In genomic region chr12:53295070-53295890, GRCh38 we compare ENCODE assay signal across 1 cellular context.
TF ChIP-seq lines count a peak whose summit lies in the region.

Gene PFDN5, plus strand, starts transcription at chr12:53295542. Its CDS starts 26 bp downstream, at chr12:53295568.

TF ChIP-seq in HEK293, 187 proteins besides CTCF, POLR2A, EP300 and RAD21 (continued from another document and continues in another):
- no peak for TF ChIP-seq MEIS1 (CRISPR knock-in tag; IDR thresholded peaks at IDR 0.05; ENCODE audit: borderline replicate concordance)
- TF ChIP-seq ZBTB6 (tag by site-specific recombination; IDR thresholded peaks at IDR 0.05) = peak; percentile 82
- peak; percentile 52; the same call in 1 of the 2 replicates for TF ChIP-seq ZNF660 (tag by site-specific recombination; IDR thresholded peaks at IDR 0.05)
- TF ChIP-seq SP2 (tag by site-specific recombination; IDR thresholded peaks at IDR 0.05) = peak; percentile 56
- TF ChIP-seq OSR2 (tag by site-specific recombination; IDR thresholded peaks at IDR 0.05) = 0 out of 2 replicates have a peak, but pooled peaks have one; percentile 18
- peak; percentile 57 for TF ChIP-seq GLIS1 (tag by site-specific recombination; IDR thresholded peaks at IDR 0.05)
- peak; percentile 11; the same call in 1 of the 2 replicates for TF ChIP-seq ZNF146 (tag by site-specific recombination; IDR thresholded peaks at IDR 0.05)
- peak; percentile 70 for TF ChIP-seq ZBTB11 (tag by site-specific recombination; conservative IDR thresholded peaks at IDR 0.05; ENCODE audit: low read depth)
- peak; percentile 76; the same call in 1 of the 2 replicates for TF ChIP-seq ZNF2 (tag by site-specific recombination; IDR thresholded peaks at IDR 0.05)
- TF ChIP-seq MYNN (tag by site-specific recombination; IDR thresholded peaks at IDR 0.05; ENCODE audit: borderline replicate concordance) = 0 out of 2 replicates have a peak, but pooled peaks have one; percentile 27
- TF ChIP-seq YY2 (tag by site-specific recombination; IDR thresholded peaks at IDR 0.05) = peak; percentile 90
- TF ChIP-seq ZNF341 (tag by site-specific recombination; IDR thresholded peaks at IDR 0.05; ENCODE audit: low read depth) = peak; percentile 37; the same call in 1 of the 2 replicates
- no peak for TF ChIP-seq ZNF791 (tag by site-specific recombination; IDR thresholded peaks at IDR 0.05)
- no peak for TF ChIP-seq ZNF10 (tag by site-specific recombination; IDR thresholded peaks at IDR 0.05)
- no peak for TF ChIP-seq ATF2 (tag by site-specific recombination; IDR thresholded peaks at IDR 0.05; ENCODE audit: low read depth)
- TF ChIP-seq PRDM10 (tag by site-specific recombination; IDR thresholded peaks at IDR 0.05) = peak; percentile 93
- TF ChIP-seq ZNF76 (tag by site-specific recombination; IDR thresholded peaks at IDR 0.05; ENCODE audit: borderline replicate concordance, low read depth) = peak; percentile 78
- TF ChIP-seq ZNF26 (tag by site-specific recombination; IDR thresholded peaks at IDR 0.05) = no peak
- peak; percentile 57; the same call in 1 of the 2 replicates for TF ChIP-seq KLF10 (tag by site-specific recombination; IDR thresholded peaks at IDR 0.05)
- TF ChIP-seq ZNF155 (tag by site-specific recombination; IDR thresholded peaks at IDR 0.05) = no peak
- peak; percentile 73; the same call in 1 of the 2 replicates for TF ChIP-seq KLF17 (tag by site-specific recombination; IDR thresholded peaks at IDR 0.05)
- peak; percentile 97 for TF ChIP-seq ZNF692 (tag by site-specific recombination; IDR thresholded peaks at IDR 0.05)
- no peak for TF ChIP-seq ZNF707 (tag by site-specific recombination; IDR thresholded peaks at IDR 0.05)
- TF ChIP-seq PRDM1 (tag by site-specific recombination; IDR thresholded peaks at IDR 0.05) = peak; percentile 35; the same call in 1 of the 2 replicates
- peak; percentile 64; the same call in 1 of the 2 replicates for TF ChIP-seq ZNF600 (tag by site-specific recombination; IDR thresholded peaks at IDR 0.05)
- no peak for TF ChIP-seq ZNF548 (tag by site-specific recombination; IDR thresholded peaks at IDR 0.05)
- TF ChIP-seq ZBTB21 (tag by site-specific recombination; IDR thresholded peaks at IDR 0.05) = 0 out of 2 replicates have a peak, but pooled peaks have one; percentile 12
- peak; percentile 94 for TF ChIP-seq YY1 (tag by site-specific recombination; IDR thresholded peaks at IDR 0.05)
- TF ChIP-seq PATZ1 (tag by site-specific recombination; IDR thresholded peaks at IDR 0.05) = peak; percentile 53; the same call in 1 of the 2 replicates
- TF ChIP-seq ZXDB (tag by site-specific recombination; IDR thresholded peaks at IDR 0.05) = peak; percentile 81
- peak; percentile 94 for TF ChIP-seq ZFP69B (tag by site-specific recombination; IDR thresholded peaks at IDR 0.05)
- TF ChIP-seq ZFP3 (tag by site-specific recombination; IDR thresholded peaks at IDR 0.05; ENCODE audit: low read depth) = no peak
- TF ChIP-seq ZBTB17 (tag by site-specific recombination; IDR thresholded peaks at IDR 0.05) = peak; percentile 92
- no peak for TF ChIP-seq ZNF776 (tag by site-specific recombination; IDR thresholded peaks at IDR 0.05; ENCODE audit: borderline replicate concordance)
- no peak; the same call in 1 of the 2 replicates for TF ChIP-seq ZNF843 (tag by site-specific recombination; IDR thresholded peaks at IDR 0.05)
- peak; percentile 78 for TF ChIP-seq ZNF629 (tag by site-specific recombination; IDR thresholded peaks at IDR 0.05)
- TF ChIP-seq ZNF518A (tag by site-specific recombination; conservative IDR thresholded peaks at IDR 0.05; ENCODE audit: low read depth) = peak; percentile 83
